ENCODE assay signal across 9 cellular contexts in the genomic region with DNA sequence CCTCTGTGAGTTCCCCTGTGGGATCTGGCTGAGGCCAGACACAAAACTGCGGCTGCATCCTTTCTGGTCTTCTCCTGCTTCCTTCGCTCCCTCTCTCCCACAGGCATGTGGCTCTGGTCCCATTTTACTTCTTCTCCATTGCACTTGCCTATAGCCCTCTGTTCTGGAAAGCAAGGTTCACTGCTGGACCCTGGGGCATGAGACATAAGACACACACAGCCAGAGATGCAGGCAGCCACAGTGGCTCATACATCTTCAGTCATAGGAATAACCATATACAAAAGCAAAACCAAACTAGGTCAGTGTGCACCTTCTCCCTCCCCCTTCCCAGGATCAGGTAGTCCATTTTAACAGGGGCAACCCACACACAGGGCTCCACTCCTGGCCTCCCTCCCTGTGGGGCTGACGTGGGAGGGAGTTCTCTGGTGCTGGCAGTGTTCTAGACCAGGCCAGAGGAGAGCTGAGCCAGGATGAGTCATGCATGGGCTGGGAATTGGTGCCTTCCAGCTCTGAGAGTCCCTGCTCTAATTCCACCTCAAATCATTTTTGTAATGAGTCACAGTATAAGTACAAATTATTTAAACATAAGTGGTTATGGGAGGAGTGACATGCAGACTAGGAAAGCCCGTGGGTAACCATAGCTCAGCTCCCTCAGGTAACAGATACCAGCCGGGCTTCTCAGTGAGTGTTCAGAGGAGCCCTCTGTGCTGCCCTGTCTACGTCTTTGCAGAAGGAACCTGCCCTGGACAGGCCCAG. TPM values are rescaled to one million over a fixed set of nuclear protein-coding genes. Genes with fewer than 3 reads are reported as not detected.
A peak's percentile ranks its signal among the peaks of the same experiment; 100 is the strongest.
DNase-seq lines count a peak whose midpoint lies in the region; ATAC-seq, FAIRE-seq and TF ChIP-seq lines count a peak whose summit lies in the region.
"Had no signal": no experiment of that assay in that cellular context is flagged by ENCODE, and none has a peak within 500 bp of the region (broad histone marks: within the 10 kb centered on the region; RNA-seq: fewer than 3 reads in every experiment).

No MANE protein-coding gene starts in this region.

- H4K20me1 ChIP-seq in keratinocyte (ENCODE audit: control insufficient read depth, extremely low read depth, insufficient read depth, low read length): no peaks in the 10 kb centered on the region

- dilution Hi-C loops in keratinocyte (cut with MboI; ENCODE audit: extremely low pct_ligation_motif_present, low sequenced_read_pairs): no loop called here

- ATAC-seq in thoracic aorta (ENCODE audit: insufficient number of reproducible peaks, low FRiP score, low read depth) (peak; percentile 95), GM21825 (IDR thresholded peaks at IDR 0.05; ENCODE audit: unreplicated experiment) (no peak), GM19452 (IDR thresholded peaks at IDR 0.05; ENCODE audit: unreplicated experiment) (no peak)

- DNase-seq in activated T-cell treated with anti-CD3 and anti-CD28 coated beads for 48 hours (ENCODE audit: low read depth) (peak; percentile 1), astrocyte of the hippocampus (ENCODE audit: low read depth, low spot score) (peak; percentile 93), keratinocyte (ENCODE audit: low read depth, low spot score) (peak; percentile 86), thoracic aorta (ENCODE audit: low spot score) (peak; percentile 67), NCI-H1092 (lab: John Stamatoyannopoulos, UW) (no peak)
- no peak for DNase-seq in activated T-cell treated with anti-CD3 and anti-CD28 coated beads, Interleukin-2, amount 50 U/mL, for 1 hour

- peak overlapping the region; percentile 43 for H3K27ac ChIP-seq in keratinocyte (ENCODE audit: control insufficient read depth, insufficient read depth, low read length)
- peak overlapping the region in 1 of 2 donors; percentile 56 for H3K27ac ChIP-seq in thoracic aorta

- no peak overlapping the region for H2AFZ ChIP-seq in keratinocyte (ENCODE audit: control insufficient read depth, low read length)

- peak overlapping the region; percentile 20 for H3K4me2 ChIP-seq in keratinocyte (ENCODE audit: control insufficient read depth, extremely low read depth, insufficient read depth, low read depth, low read length)

- no peaks in the 10 kb centered on the region for H3K79me2 ChIP-seq in keratinocyte (ENCODE audit: control insufficient read depth, insufficient read depth, low read length)

- H3K4me3 ChIP-seq in keratinocyte (ENCODE audit: control insufficient read depth in 2 of 3, extremely low read depth in 1 of 3, insufficient read depth in 2 of 3, low read depth in 1 of 3, low read length in 3 of 3): no peak overlapping the region
- H3K4me3 ChIP-seq in thoracic aorta: no peak overlapping the region

- H3K36me3 ChIP-seq in keratinocyte (ENCODE audit: control insufficient read depth in 2 of 2, extremely low read depth in 1 of 2, insufficient read depth in 2 of 2, low read length in 2 of 2) (no peaks in the 10 kb centered on the region), thoracic aorta (no peaks in the 10 kb centered on the region)

- H3K9ac ChIP-seq in keratinocyte (ENCODE audit: control insufficient read depth, extremely low read depth, insufficient read depth, low read length): no peak overlapping the region

- H3K27me3 ChIP-seq in keratinocyte (ENCODE audit: control insufficient read depth, extremely low read depth, insufficient read depth, low read length): no peaks in the 10 kb centered on the region
- H3K27me3 ChIP-seq in thoracic aorta (replicated peaks; ENCODE audit: insufficient read depth): no peaks in the 10 kb centered on the region

- no peak for TF ChIP-seq CTCF in keratinocyte (optimal IDR thresholded peaks at IDR 0.05 in 1 of 3, IDR thresholded peaks at IDR 0.05 in 1 of 3, conservative IDR thresholded peaks at IDR 0.05 in 1 of 3; ENCODE audit: extremely low read depth in 1 of 3, insufficient read depth in 2 of 3, low read length in 3 of 3)
- no peak for TF ChIP-seq CTCF in thoracic aorta (IDR thresholded peaks at IDR 0.05)

- FAIRE-seq in keratinocyte (lab: Jason Lieb, UNC): peak; percentile 96
- FAIRE-seq: TTC549 had no signal

- H3K9me1 ChIP-seq in keratinocyte (ENCODE audit: control insufficient read depth, extremely low read depth, insufficient read depth, low read length): no peaks in the 10 kb centered on the region

- H3K4me1 ChIP-seq in keratinocyte (ENCODE audit: control insufficient read depth, extremely low read depth, insufficient read depth, low read length): peaks cover 22% of the 10 kb centered on the region
- H3K4me1 ChIP-seq in thoracic aorta (ENCODE audit: control insufficient read depth in 1 of 2, low read depth in 2 of 2): peaks cover 6 to 20% of the 10 kb centered on the region in 2 donors

- H3K9me3 ChIP-seq in keratinocyte (ENCODE audit: control insufficient read depth, low read depth, low read length) (no peaks in the 10 kb centered on the region), thoracic aorta (no peaks in the 10 kb centered on the region)

RNA-seq across cellular contexts. Expression of a gene that starts 58.0 kb away (rescaled TPM):
- polyA plus RNA-seq in keratinocyte: not detected in 3 replicates
- not detected for polyA plus RNA-seq in keratinocyte (2011; ENCODE audit: low read depth)
- polyA plus RNA-seq in keratinocyte (2011; cell fraction: cytosol; rRNA removed): 0.03 TPM in 1 of 2 replicates, not detected in the other
- not detected in 2 replicates for polyA plus RNA-seq in keratinocyte (2011; cell fraction: nucleus; rRNA removed)
- polyA plus RNA-seq in keratinocyte (2012; ENCODE audit: low replicate concordance): not detected in 2 replicates
- polyA minus RNA-seq in keratinocyte: 0.06 TPM in 1 of 3 replicates, not detected in the others
- polyA minus RNA-seq in keratinocyte (2011; cell fraction: cytosol; rRNA and poly(A)+ RNA removed): not detected
- not detected in 2 replicates for polyA minus RNA-seq in keratinocyte (2011; cell fraction: nucleus; rRNA and poly(A)+ RNA removed)
- 1 to 10 TPM in 1 of 2 donors, under 1 TPM in 1; 0.54 to 1.1 TPM for total RNA-seq in thoracic aorta

Comparison
In these comparisons a context has a peak if more than half of its experiments do, and no peak if none do; other contexts are left out.
1. DNase-seq: peak in activated T-cell treated with anti-CD3 and anti-CD28 coated beads for 48 hours (single experiment), astrocyte of the hippocampus (single experiment), keratinocyte (single experiment) and thoracic aorta (single experiment); none in activated T-cell treated with anti-CD3 and anti-CD28 coated beads, Interleukin-2, amount 50 U/mL, for 1 hour (single experiment) and NCI-H1092 (single experiment).